Comparison of ENCODE assay signal across 12 cellular contexts in the genomic region with DNA sequence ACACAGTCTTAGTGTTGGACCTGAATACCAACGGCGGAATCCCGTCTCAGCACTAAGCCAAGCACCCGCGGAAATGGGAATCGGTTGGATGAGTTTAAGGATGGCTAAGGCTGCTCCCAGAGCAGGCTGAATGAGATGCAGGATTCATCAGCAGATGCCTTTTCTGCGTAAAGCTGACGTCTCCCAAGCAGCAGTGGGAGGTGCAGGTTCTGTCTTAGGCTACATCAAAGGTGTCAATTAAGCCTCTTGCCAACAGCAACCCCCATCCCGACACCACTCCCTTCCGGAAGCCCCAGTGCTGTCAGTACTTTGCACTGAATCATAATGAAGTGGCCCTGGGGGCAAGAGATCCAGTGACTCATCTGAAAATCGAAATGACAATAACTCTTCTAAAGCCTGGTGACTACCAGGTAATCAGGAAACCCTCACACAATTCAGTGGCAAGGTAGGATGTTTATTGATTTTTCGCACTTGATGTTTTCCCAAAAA.
DNase-seq lines count a peak whose midpoint lies in the region; ATAC-seq and TF ChIP-seq lines count a peak whose summit lies in the region.
"Had no signal": no experiment of that assay in that cellular context is flagged by ENCODE, and none has a peak within 500 bp of the region (broad histone marks: within the 10 kb centered on the region; RNA-seq: fewer than 3 reads in every experiment).

No MANE protein-coding gene starts in this region.

- peaks cover 33% of the 10 kb centered on the region for H3K4me1 ChIP-seq in neural progenitor cell

- ATAC-seq in GM21529 (IDR thresholded peaks at IDR 0.05; ENCODE audit: unreplicated experiment) (no peak), HG02588 (IDR thresholded peaks at IDR 0.05; ENCODE audit: unreplicated experiment) (no peak), HG03571 (IDR thresholded peaks at IDR 0.05; ENCODE audit: unreplicated experiment) (no peak)

- H3K36me3 ChIP-seq in neural progenitor cell = no peaks in the 10 kb centered on the region
- H3K36me3 ChIP-seq: cardiac muscle cell had no signal

- peaks cover 8% of the 10 kb centered on the region for H3K36me3 Mint-ChIP-seq in neural progenitor cell
- H3K36me3 Mint-ChIP-seq: immature natural killer cell had no signal

- no peak overlapping the region for H2AFZ ChIP-seq in neural progenitor cell (replicated peaks)

- peaks cover 2% of the 10 kb centered on the region for H3K9me3 Mint-ChIP-seq in neural progenitor cell

- no peak overlapping the region for H3K27ac ChIP-seq in neural progenitor cell
- H3K27ac ChIP-seq: cardiac muscle cell had no signal

- peak overlapping the region; percentile 36 for H3K4me2 ChIP-seq in neural progenitor cell

- H3K79me2 ChIP-seq in neural progenitor cell (ENCODE audit: low read depth) = no peaks in the 10 kb centered on the region

- H3K27me3 ChIP-seq in neural progenitor cell = no peaks in the 10 kb centered on the region

- H3F3A ChIP-seq in neural progenitor cell (ENCODE audit: low read depth) = peaks cover 17% of the 10 kb centered on the region

- no peaks in the 10 kb centered on the region for H4K20me1 ChIP-seq in neural progenitor cell (ENCODE audit: low read depth)

- no peak for TF ChIP-seq CTCF in neural progenitor cell (IDR thresholded peaks at IDR 0.05)

- no peaks in the 10 kb centered on the region for H3K9me3 ChIP-seq in neural progenitor cell (ENCODE audit: low read depth)

- no peak overlapping the region for H3K4me3 ChIP-seq in neural progenitor cell
- H3K4me3 ChIP-seq: cardiac muscle cell had no signal

- peaks cover 5% of the 10 kb centered on the region for H3K27me3 Mint-ChIP-seq in neural progenitor cell (ENCODE audit: insufficient read depth, low read depth)

- no peak overlapping the region for H3K4me3 Mint-ChIP-seq in neural progenitor cell
- H3K4me3 Mint-ChIP-seq: immature natural killer cell; stimulated activated naive CD8-positive, alpha-beta T cell treated with anti-CD3 and anti-CD28 coated beads, Interleukin-15, Interleukin-2, amounts not matched to agents 100 ng/mL and 50 ng/mL, for 24 hours had no signal

- no peak overlapping the region for H3K27ac Mint-ChIP-seq in neural progenitor cell
- H3K27ac Mint-ChIP-seq: immature natural killer cell; stimulated activated naive CD8-positive, alpha-beta T cell treated with anti-CD3 and anti-CD28 coated beads, Interleukin-15, Interleukin-2, amounts not matched to agents 100 ng/mL and 50 ng/mL, for 24 hours had no signal

- H3K4me1 Mint-ChIP-seq in neural progenitor cell = peaks cover 56% of the 10 kb centered on the region
- H3K4me1 Mint-ChIP-seq: immature natural killer cell had no signal

- DNase-seq in ELF-1 (ENCODE audit: low read depth, low spot score) (peak; percentile 96), NCI-H146 (lab: John Stamatoyannopoulos, UW) (peak; percentile 81), ecto neural progenitor cell (ENCODE audit: low spot score) (peak; percentile 49), neural progenitor cell (ENCODE audit: low spot score) (peak; percentile 48)
- DNase-seq in activated CD8-positive, alpha-beta memory T cell treated with anti-CD3 and anti-CD28 coated beads for 24 hours = no peak
- DNase-seq: immature natural killer cell, NCI-H774 had no signal

- no peak overlapping the region for H3K9ac ChIP-seq in neural progenitor cell
